1 cellular context compared by ENCODE assay signal in the genomic region with DNA sequence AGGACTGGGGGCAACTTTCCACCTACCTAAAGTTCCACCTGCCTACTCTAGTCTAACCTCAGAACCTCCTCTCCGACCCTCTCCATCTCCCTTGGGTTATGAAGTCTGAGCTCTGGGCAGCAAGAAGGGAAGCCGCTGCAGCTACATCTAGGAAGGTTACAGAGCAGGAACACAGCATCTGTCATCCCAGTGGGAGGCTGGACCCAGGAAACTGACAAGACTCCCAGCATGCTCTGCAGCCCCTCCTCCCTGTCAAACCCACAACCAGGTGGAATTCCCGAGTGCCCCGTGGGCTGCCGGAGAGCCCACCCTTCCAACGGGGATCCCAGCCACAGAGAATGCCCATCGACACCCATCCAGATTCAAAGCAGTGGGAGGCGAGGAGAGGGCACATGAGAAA.
TF ChIP-seq lines count a peak whose summit lies in the region.

No MANE protein-coding gene starts in this region.

TF ChIP-seq in Ishikawa, 13 proteins besides CTCF, POLR2A, EP300 and RAD21 (continued from another document):
- TF ChIP-seq, protein P1, sequence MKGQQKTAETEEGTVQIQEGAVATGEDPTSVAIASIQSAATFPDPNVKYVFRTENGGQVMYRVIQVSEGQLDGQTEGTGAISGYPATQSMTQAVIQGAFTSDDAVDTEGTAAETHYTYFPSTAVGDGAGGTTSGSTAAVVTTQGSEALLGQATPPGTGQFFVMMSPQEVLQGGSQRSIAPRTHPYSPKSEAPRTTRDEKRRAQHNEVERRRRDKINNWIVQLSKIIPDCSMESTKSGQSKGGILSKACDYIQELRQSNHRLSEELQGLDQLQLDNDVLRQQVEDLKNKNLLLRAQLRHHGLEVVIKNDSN (IDR thresholded peaks at IDR 0.05): no peak
- no peak for TF ChIP-seq TAF1 (IDR thresholded peaks at IDR 0.05; ENCODE audit: low read depth)
TF ChIP-seq in Ishikawa: peak in this region for 1.
